12 cellular contexts compared by ENCODE assay signal in genomic region chr3:64945171-64945684, GRCh38.
DNase-seq lines count a peak whose midpoint lies in the region; ATAC-seq lines count a peak whose summit lies in the region.
"Had no signal": no experiment of that assay in that cellular context is flagged by ENCODE, and none has a peak within 500 bp of the region (broad histone marks: within the 10 kb centered on the region; RNA-seq: fewer than 3 reads in every experiment).

No MANE protein-coding gene starts in this region.

- no peaks in the 10 kb centered on the region for H3K36me3 ChIP-seq in adipocyte (ENCODE audit: control insufficient read depth, insufficient read depth, low read length, severe bottlenecking)
- H3K36me3 ChIP-seq: BLaER1 treated with 17β-estradiol and CSF1 and Interleukin-3, amounts not matched to agents 10 nM and 100 nM had no signal

- peak overlapping the region; percentile 11 for H3K4me3 ChIP-seq in adipocyte (ENCODE audit: low read length)
- H3K4me3 ChIP-seq: BLaER1 treated with 17β-estradiol and CSF1 and Interleukin-3, amounts not matched to agents 10 nM and 100 nM had no signal

- H3K4me1 Mint-ChIP-seq in activated CD4-positive, alpha-beta T cell treated with anti-CD3 and anti-CD28 coated beads, Interleukin-2, amount 10 ng/mL, durations not matched to agents 24 days and 14 days: no peaks in the 10 kb centered on the region

- no peaks in the 10 kb centered on the region for H3K36me3 Mint-ChIP-seq in activated CD4-positive, alpha-beta T cell treated with anti-CD3 and anti-CD28 coated beads, Interleukin-2, amount 10 ng/mL, durations not matched to agents 24 days and 14 days (ENCODE audit: low read depth)

- H3K4me1 ChIP-seq in adipocyte (ENCODE audit: control insufficient read depth, insufficient read depth, low read length): peaks cover 12% of the 10 kb centered on the region
- H3K4me1 ChIP-seq: BLaER1 treated with 17β-estradiol and CSF1 and Interleukin-3, amounts not matched to agents 10 nM and 100 nM had no signal

- no peaks in the 10 kb centered on the region for H3K9me3 ChIP-seq in adipocyte (ENCODE audit: control insufficient read depth, low read length)
- H3K9me3 ChIP-seq: BLaER1 treated with 17β-estradiol and CSF1 and Interleukin-3, amounts not matched to agents 10 nM and 100 nM had no signal

- DNase-seq in ELF-1 (ENCODE audit: low read depth, low spot score): peak; percentile 85
- no peak for DNase-seq in adipocyte (ENCODE audit: low read depth)
- no peak for DNase-seq in left ventricle myocardium superior
- peak; percentile 17 for DNase-seq in pons (ENCODE audit: low spot score)
- DNase-seq in LoVo (ENCODE audit: low spot score): no peak
- no peak for DNase-seq in MV-4-11 (lab: John Stamatoyannopoulos, UW)
- no peak for DNase-seq in activated CD4-positive, alpha-beta T cell treated with anti-CD3 and anti-CD28 coated beads, Interleukin-2, amount 10 ng/mL, durations not matched to agents 24 days and 14 days
- DNase-seq: activated CD8-positive, alpha-beta T cell treated with anti-CD3 and anti-CD28 coated beads, Interleukin-2, amount 10 ng/mL, durations not matched to agents 7 days and 5 days; PC-3; stimulated activated CD4-positive, alpha-beta T cell treated with anti-CD3 and anti-CD28 coated beads, Interleukin-1b, Interleukin-23, amount 100 ng/mL, for 48 hours had no signal

- no peak overlapping the region for H3K4me3 Mint-ChIP-seq in activated CD4-positive, alpha-beta T cell treated with anti-CD3 and anti-CD28 coated beads, Interleukin-2, amount 10 ng/mL, durations not matched to agents 24 days and 14 days
- H3K4me3 Mint-ChIP-seq: activated CD8-positive, alpha-beta T cell treated with anti-CD3 and anti-CD28 coated beads, Interleukin-2, amount 10 ng/mL, durations not matched to agents 7 days and 5 days had no signal

- H3K9ac ChIP-seq in adipocyte (ENCODE audit: low read length): no peak overlapping the region
- H3K9ac ChIP-seq: BLaER1 treated with 17β-estradiol and CSF1 and Interleukin-3, amounts not matched to agents 10 nM and 100 nM had no signal

- no peak overlapping the region for H3K27ac Mint-ChIP-seq in activated CD4-positive, alpha-beta T cell treated with anti-CD3 and anti-CD28 coated beads, Interleukin-2, amount 10 ng/mL, durations not matched to agents 24 days and 14 days
- H3K27ac Mint-ChIP-seq: activated CD8-positive, alpha-beta T cell treated with anti-CD3 and anti-CD28 coated beads, Interleukin-2, amount 10 ng/mL, durations not matched to agents 7 days and 5 days had no signal

- H3K27me3 Mint-ChIP-seq in activated CD4-positive, alpha-beta T cell treated with anti-CD3 and anti-CD28 coated beads, Interleukin-2, amount 10 ng/mL, durations not matched to agents 24 days and 14 days: no peaks in the 10 kb centered on the region

- intact Hi-C loops in left ventricle myocardium superior (cut with micrococcal nuclease): no loop called here
- intact Hi-C loops in activated CD4-positive, alpha-beta T cell treated with anti-CD3 and anti-CD28 coated beads, Interleukin-2, amount 10 ng/mL, durations not matched to agents 24 days and 14 days (cut with micrococcal nuclease): no loop called here

- H3K9me3 Mint-ChIP-seq in activated CD4-positive, alpha-beta T cell treated with anti-CD3 and anti-CD28 coated beads, Interleukin-2, amount 10 ng/mL, durations not matched to agents 24 days and 14 days: no peaks in the 10 kb centered on the region

- ATAC-seq in left ventricle myocardium superior (peak; percentile 82), GM21717 (IDR thresholded peaks at IDR 0.05; ENCODE audit: unreplicated experiment) (no peak)
- ATAC-seq: activated CD8-positive, alpha-beta T cell treated with anti-CD3 and anti-CD28 coated beads, Interleukin-2, amount 10 ng/mL, durations not matched to agents 7 days and 5 days; PC-3 had no signal

- no peaks in the 10 kb centered on the region for H3K27me3 ChIP-seq in adipocyte (replicated peaks; ENCODE audit: control insufficient read depth, insufficient read depth, low read length)
- H3K27me3 ChIP-seq: BLaER1 treated with 17β-estradiol and CSF1 and Interleukin-3, amounts not matched to agents 10 nM and 100 nM had no signal

Comparison
In these comparisons a context has a peak if more than half of its experiments do, and no peak if none do; other contexts are left out.
1. DNase-seq: peak in ELF-1 (single experiment) and pons (single experiment); none in adipocyte (single experiment), left ventricle myocardium superior (single experiment), LoVo (single experiment), MV-4-11 (single experiment) and activated CD4-positive, alpha-beta T cell treated with anti-CD3 and anti-CD28 coated beads, Interleukin-2, amount 10 ng/mL, durations not matched to agents 24 days and 14 days (single experiment).